In genomic region chrY:7468979-7469745, GRCh38 we compare ENCODE assay signal across 18 cellular contexts.
A peak's percentile ranks its signal among the peaks of the same experiment; 100 is the strongest.
DNase-seq lines count a peak whose midpoint lies in the region; ATAC-seq, FAIRE-seq and TF ChIP-seq lines count a peak whose summit lies in the region.
"Had no signal": no experiment of that assay in that cellular context is flagged by ENCODE, and none has a peak within 500 bp of the region (broad histone marks: within the 10 kb centered on the region; RNA-seq: fewer than 3 reads in every experiment).

No MANE protein-coding gene starts in this region.

- FAIRE-seq in GM12892 (lab: Jason Lieb, UNC): no peak
- FAIRE-seq: GM18507 had no signal

- no peaks in the 10 kb centered on the region for H3K9me2 ChIP-seq in GM23338 (ENCODE audit: insufficient read depth)

- no peak overlapping the region for H3K4me2 ChIP-seq in GM23338

- H3K9me3 ChIP-seq in RWPE2 (ENCODE audit: severe bottlenecking): no peaks in the 10 kb centered on the region
- H3K9me3 ChIP-seq: adrenal gland, testis had no signal

- no peak for TF ChIP-seq CTCF in RWPE2 (IDR thresholded peaks at IDR 0.05; ENCODE audit: poor library complexity, severe bottlenecking)
- no peak for TF ChIP-seq CTCF in fibroblast of pulmonary artery (IDR thresholded peaks at IDR 0.05; ENCODE audit: low read length, missing control alignments)
- TF ChIP-seq CTCF in GM23338 (conservative IDR thresholded peaks at IDR 0.05; ENCODE audit: low read depth in 2 of 2): no peak

- ATAC-seq in RWPE2 (ENCODE audit: low read depth) (peak; percentile 74), GM23338 (no peak), Right ventricle myocardium inferior (no peak)
- ATAC-seq: esophagus mucosa, left lobe of liver had no signal

- H3K36me3 ChIP-seq in RWPE2 (ENCODE audit: low read depth) (no peaks in the 10 kb centered on the region), GM23338 (ENCODE audit: insufficient read depth) (no peaks in the 10 kb centered on the region)
- H3K36me3 ChIP-seq: adrenal gland had no signal

- no peak overlapping the region for H3K4me3 ChIP-seq in RWPE2 (ENCODE audit: severe bottlenecking)
- H3K4me3 ChIP-seq in fibroblast of pulmonary artery (replicated peaks; ENCODE audit: low read depth, low read length): no peak overlapping the region
- H3K4me3 ChIP-seq in GM23338: no peak overlapping the region
- H3K4me3 ChIP-seq: adrenal gland, testis had no signal

- H3K4me1 ChIP-seq in RWPE2 (ENCODE audit: insufficient read depth, poor library complexity, severe bottlenecking) (peaks cover 42% of the 10 kb centered on the region), GM23338 (ENCODE audit: insufficient read depth) (no peaks in the 10 kb centered on the region)
- H3K4me1 ChIP-seq: adrenal gland, testis had no signal

- no peaks in the 10 kb centered on the region for H4K20me1 ChIP-seq in GM23338 (replicated peaks; ENCODE audit: insufficient read depth)

- no peaks in the 10 kb centered on the region for H3F3A ChIP-seq in GM23338 (replicated peaks; ENCODE audit: low read depth)

- H3K27ac ChIP-seq in RWPE2 (ENCODE audit: poor library complexity, severe bottlenecking) (peak overlapping the region; percentile 98), GM23338 (ENCODE audit: low read depth) (no peak overlapping the region)
- H3K27ac ChIP-seq: adrenal gland, testis had no signal

- peak overlapping the region; percentile 8 for H3K27ac Mint-ChIP-seq in activated naive CD8-positive, alpha-beta T cell
- H3K27ac Mint-ChIP-seq in activated naive CD8-positive, alpha-beta T cell treated with anti-CD3 and anti-CD28 coated beads for 36 hours: no peak overlapping the region
- H3K27ac Mint-ChIP-seq in GM23338: no peak overlapping the region

- DNase-seq in activated naive CD8-positive, alpha-beta T cell treated with anti-CD3 and anti-CD28 coated beads for 36 hours: no peak
- DNase-seq in RWPE2 (ENCODE audit: low spot score): no peak
- DNase-seq in fibroblast of pulmonary artery (ENCODE audit: low read depth): peak; percentile 75
- no peak for DNase-seq in GM12892 (ENCODE audit: insufficient read length)
- DNase-seq in GM23338 (ENCODE audit: low spot score): no peak
- no peak for DNase-seq in Right ventricle myocardium inferior (ENCODE audit: missing footprints)
- no peak for DNase-seq in NCI-H1930 (lab: John Stamatoyannopoulos, UW)
- DNase-seq: caudate nucleus, head of caudate nucleus, NCI-H1417 treated with DMSO at 0.1 percent for 48 hours, NCI-H526 treated with DMSO at 0.1 percent for 48 hours, SIG-M5, testis had no signal

- intact Hi-C loops in Right ventricle myocardium inferior (cut with DNase I): no loop called here

- peaks cover 5% of the 10 kb centered on the region for H3K27me3 Mint-ChIP-seq in activated naive CD8-positive, alpha-beta T cell
- H3K27me3 Mint-ChIP-seq in activated naive CD8-positive, alpha-beta T cell treated with anti-CD3 and anti-CD28 coated beads for 36 hours: peaks cover 5% of the 10 kb centered on the region
- peaks cover 1% of the 10 kb centered on the region for H3K27me3 Mint-ChIP-seq in GM23338 (ENCODE audit: insufficient read depth, low read depth, poor library complexity)

- no peak overlapping the region for H2AFZ ChIP-seq in GM23338

- H3K79me2 ChIP-seq in GM23338 (replicated peaks; ENCODE audit: insufficient read depth): no peaks in the 10 kb centered on the region

- H3K4me1 Mint-ChIP-seq in activated naive CD8-positive, alpha-beta T cell (ENCODE audit: low read depth): peaks cover 4% of the 10 kb centered on the region
- H3K4me1 Mint-ChIP-seq in activated naive CD8-positive, alpha-beta T cell treated with anti-CD3 and anti-CD28 coated beads for 36 hours: peaks cover 3% of the 10 kb centered on the region
- H3K4me1 Mint-ChIP-seq in GM23338: no peaks in the 10 kb centered on the region

- no peaks in the 10 kb centered on the region for H3K9me3 Mint-ChIP-seq in activated naive CD8-positive, alpha-beta T cell (ENCODE audit: low read depth)
- no peaks in the 10 kb centered on the region for H3K9me3 Mint-ChIP-seq in activated naive CD8-positive, alpha-beta T cell treated with anti-CD3 and anti-CD28 coated beads for 36 hours
- no peaks in the 10 kb centered on the region; the same call in 2 of the 3 replicates for H3K9me3 Mint-ChIP-seq in GM23338

- no peak for TF ChIP-seq POLR2A in GM12892 (IDR thresholded peaks at IDR 0.05; ENCODE audit: low read depth, low read length)

- H3K27me3 ChIP-seq in RWPE2 (ENCODE audit: insufficient read depth, poor library complexity, severe bottlenecking) (no peaks in the 10 kb centered on the region), GM23338 (ENCODE audit: insufficient read depth) (no peaks in the 10 kb centered on the region)
- H3K27me3 ChIP-seq: adrenal gland, testis had no signal

- H3K36me3 Mint-ChIP-seq in activated naive CD8-positive, alpha-beta T cell: no peaks in the 10 kb centered on the region
- no peaks in the 10 kb centered on the region for H3K36me3 Mint-ChIP-seq in activated naive CD8-positive, alpha-beta T cell treated with anti-CD3 and anti-CD28 coated beads for 36 hours
- H3K36me3 Mint-ChIP-seq in GM23338 (ENCODE audit: low read depth): no peaks in the 10 kb centered on the region

- H3K4me3 Mint-ChIP-seq in activated naive CD8-positive, alpha-beta T cell: no peak overlapping the region
- H3K4me3 Mint-ChIP-seq in activated naive CD8-positive, alpha-beta T cell treated with anti-CD3 and anti-CD28 coated beads for 36 hours: no peak overlapping the region
- H3K4me3 Mint-ChIP-seq in GM23338: no peak overlapping the region

TF ChIP-seq in GM23338, 12 proteins besides CTCF, POLR2A, EP300 and RAD21 (continues in another document):
- TF ChIP-seq POLR2AphosphoS5 (IDR thresholded peaks at IDR 0.05; ENCODE audit: low read depth) (no peak), CREB1 (CRISPR knock-in tag; IDR thresholded peaks at IDR 0.05; ENCODE audit: low read depth) (no peak), EZH2phosphoT487 (IDR thresholded peaks at IDR 0.05; ENCODE audit: unreplicated experiment) (no peak), ZNF462 (CRISPR knock-in tag; IDR thresholded peaks at IDR 0.05) (no peak)
